ENCODE assay signal across 1 cellular context in the genomic region with DNA sequence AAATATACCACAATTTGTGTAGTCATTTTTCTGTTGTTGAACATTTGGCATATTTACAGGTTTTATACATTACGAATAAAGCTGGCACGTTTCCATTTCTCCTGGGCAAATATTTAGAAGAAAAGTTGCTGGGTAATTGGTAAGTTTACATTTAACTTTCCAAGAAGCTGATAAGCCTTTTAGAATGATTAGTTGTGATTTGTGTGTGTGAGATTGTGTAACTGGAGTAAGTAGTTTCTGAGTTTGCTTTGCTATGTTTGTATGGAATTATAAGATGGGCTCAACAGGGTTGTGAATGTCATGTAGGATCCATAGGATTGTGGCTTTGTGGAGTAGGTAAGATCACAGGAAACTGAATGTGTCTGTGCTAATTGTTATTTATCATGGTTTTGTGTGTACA.
TF ChIP-seq lines count a peak whose summit lies in the region.

No MANE protein-coding gene starts in this region.

TF ChIP-seq in WTC11, 78 proteins besides CTCF, POLR2A, EP300 and RAD21 (continued from another document):
- TF ChIP-seq ZNF532 (CRISPR knock-in tag; IDR thresholded peaks at IDR 0.05; ENCODE audit: borderline replicate concordance): no peak
